Comparison of ENCODE assay signal across 13 cellular contexts in genomic region chr15:35000511-35000910, GRCh38. TPM values are rescaled to one million over a fixed set of nuclear protein-coding genes. Genes with fewer than 3 reads are reported as not detected.
DNase-seq lines count a peak whose midpoint lies in the region; ATAC-seq and TF ChIP-seq lines count a peak whose summit lies in the region.
"Had no signal": no experiment of that assay in that cellular context is flagged by ENCODE, and none has a peak within 500 bp of the region (broad histone marks: within the 10 kb centered on the region; RNA-seq: fewer than 3 reads in every experiment).

No MANE protein-coding gene starts in this region.

- no peaks in the 10 kb centered on the region for H3K9me3 Mint-ChIP-seq in activated CD8-positive, alpha-beta T cell treated with anti-CD3 and anti-CD28 coated beads for 36 hours
- no peaks in the 10 kb centered on the region for H3K9me3 Mint-ChIP-seq in activated naive CD4-positive, alpha-beta T cell treated with anti-CD3 and anti-CD28 coated beads for 36 hours
- H3K9me3 Mint-ChIP-seq: activated T-cell treated with anti-CD3 and anti-CD28 coated beads, Interleukin-2, amount 50 U/mL, for 72 hours; naive thymus-derived CD8-positive, alpha-beta T cell had no signal

- CTCF ChIA-PET in activated CD8-positive, alpha-beta T cell treated with anti-CD3 and anti-CD28 coated beads for 36 hours (lab: Charles Lee) = interaction anchor here (1.4 kb wide), 1 partner anchor 11 kb away, joined by 3 read pairs; no protein-coding TSS in a partner anchor
- CTCF ChIA-PET in activated naive CD4-positive, alpha-beta T cell treated with anti-CD3 and anti-CD28 coated beads for 36 hours (lab: Charles Lee) = interaction anchor here (0.6 to 0.7 kb wide), 2 partner anchors 184 to 445 kb away, joined by 3 read pairs; no protein-coding TSS in a partner anchor

- DNase-seq in GM04503 (ENCODE audit: low read depth) (peak; percentile 44), NCI-H226 (peak; percentile 80), renal cortical epithelial cell (ENCODE audit: low read depth) (peak; percentile 93), cerebellum (ENCODE audit: low spot score) (no peak)
- DNase-seq in activated CD8-positive, alpha-beta T cell treated with anti-CD3 and anti-CD28 coated beads for 36 hours = no peak
- no peak for DNase-seq in activated naive CD4-positive, alpha-beta T cell treated with anti-CD3 and anti-CD28 coated beads for 36 hours
- DNase-seq: activated T-cell treated with anti-CD3 and anti-CD28 coated beads, Interleukin-2, amount 50 U/mL, for 72 hours; colonic mucosa; Kasumi-1; naive thymus-derived CD8-positive, alpha-beta T cell; NCI-H524 treated with DMSO at 0.1 percent for 48 hours; T-helper 9 cell had no signal

- H3K4me3 Mint-ChIP-seq in activated CD8-positive, alpha-beta T cell treated with anti-CD3 and anti-CD28 coated beads for 36 hours = no peak overlapping the region
- H3K4me3 Mint-ChIP-seq in activated naive CD4-positive, alpha-beta T cell treated with anti-CD3 and anti-CD28 coated beads for 36 hours = no peak overlapping the region
- H3K4me3 Mint-ChIP-seq: activated T-cell treated with anti-CD3 and anti-CD28 coated beads, Interleukin-2, amount 50 U/mL, for 72 hours; naive thymus-derived CD8-positive, alpha-beta T cell had no signal

- intact Hi-C loops in activated CD8-positive, alpha-beta T cell treated with anti-CD3 and anti-CD28 coated beads for 36 hours (cut with micrococcal nuclease) = no loop called here
- intact Hi-C loops in activated naive CD4-positive, alpha-beta T cell treated with anti-CD3 and anti-CD28 coated beads for 36 hours (cut with micrococcal nuclease) = no loop called here

- no peaks in the 10 kb centered on the region for H3K36me3 Mint-ChIP-seq in activated CD8-positive, alpha-beta T cell treated with anti-CD3 and anti-CD28 coated beads for 36 hours (ENCODE audit: low read depth)
- H3K36me3 Mint-ChIP-seq in activated naive CD4-positive, alpha-beta T cell treated with anti-CD3 and anti-CD28 coated beads for 36 hours (ENCODE audit: low read depth) = no peaks in the 10 kb centered on the region
- H3K36me3 Mint-ChIP-seq: naive thymus-derived CD8-positive, alpha-beta T cell had no signal

- H3K27ac Mint-ChIP-seq in activated CD8-positive, alpha-beta T cell treated with anti-CD3 and anti-CD28 coated beads for 36 hours = no peak overlapping the region
- no peak overlapping the region for H3K27ac Mint-ChIP-seq in activated naive CD4-positive, alpha-beta T cell treated with anti-CD3 and anti-CD28 coated beads for 36 hours
- H3K27ac Mint-ChIP-seq: activated T-cell treated with anti-CD3 and anti-CD28 coated beads, Interleukin-2, amount 50 U/mL, for 72 hours; naive thymus-derived CD8-positive, alpha-beta T cell had no signal

- TF ChIP-seq CTCF in activated CD8-positive, alpha-beta T cell treated with anti-CD3 and anti-CD28 coated beads for 36 hours (IDR thresholded peaks at IDR 0.05) = no peak

- ATAC-seq in esophagus mucosa = peak; percentile 98
- ATAC-seq in activated CD8-positive, alpha-beta T cell treated with anti-CD3 and anti-CD28 coated beads for 36 hours = no peak
- ATAC-seq: activated T-cell treated with anti-CD3 and anti-CD28 coated beads, Interleukin-2, amount 50 U/mL, for 72 hours; naive thymus-derived CD8-positive, alpha-beta T cell had no signal

- peaks cover 4% of the 10 kb centered on the region for H3K27me3 Mint-ChIP-seq in activated CD8-positive, alpha-beta T cell treated with anti-CD3 and anti-CD28 coated beads for 36 hours
- H3K27me3 Mint-ChIP-seq in activated naive CD4-positive, alpha-beta T cell treated with anti-CD3 and anti-CD28 coated beads for 36 hours (ENCODE audit: low read depth) = peaks cover 4% of the 10 kb centered on the region

- POLR2A ChIA-PET in activated CD8-positive, alpha-beta T cell treated with anti-CD3 and anti-CD28 coated beads for 36 hours (lab: Charles Lee) = no interaction called here

- H3K4me1 Mint-ChIP-seq in activated CD8-positive, alpha-beta T cell treated with anti-CD3 and anti-CD28 coated beads for 36 hours (ENCODE audit: low read depth) = no peaks in the 10 kb centered on the region
- H3K4me1 Mint-ChIP-seq in activated naive CD4-positive, alpha-beta T cell treated with anti-CD3 and anti-CD28 coated beads for 36 hours (ENCODE audit: low read depth) = no peaks in the 10 kb centered on the region
- H3K4me1 Mint-ChIP-seq: naive thymus-derived CD8-positive, alpha-beta T cell had no signal

RNA-seq across cellular contexts. Expression of gene ZNF770, which starts 12.4 kb away (rescaled TPM):
- total RNA-seq in esophagus mucosa = 114 TPM
- 34.7 and 85.1 TPM in 2 replicates for total RNA-seq in renal cortical epithelial cell
- total RNA-seq in cerebellum = 76.9 TPM
- 10 to 100 TPM; 67.0 to 67.2 TPM for total RNA-seq in activated CD8-positive, alpha-beta T cell treated with anti-CD3 and anti-CD28 coated beads for 36 hours
- 10 to 100 TPM; 36.4 to 39.4 TPM for total RNA-seq in activated naive CD4-positive, alpha-beta T cell treated with anti-CD3 and anti-CD28 coated beads for 36 hours

RNA-seq across cellular contexts. Expression of gene AQR, which starts 31.0 kb away (rescaled TPM):
- total RNA-seq in esophagus mucosa = 28.7 TPM
- total RNA-seq in renal cortical epithelial cell = 24.5 and 37.8 TPM in 2 replicates
- total RNA-seq in cerebellum = 39.2 TPM
- 10 to 100 TPM; 35.5 to 36.4 TPM for total RNA-seq in activated CD8-positive, alpha-beta T cell treated with anti-CD3 and anti-CD28 coated beads for 36 hours
- total RNA-seq in activated naive CD4-positive, alpha-beta T cell treated with anti-CD3 and anti-CD28 coated beads for 36 hours = 10 to 100 TPM; 30.8 to 31.3 TPM

Comparison
In these comparisons a context has a peak if more than half of its experiments do, and no peak if none do; other contexts are left out.
1. DNase-seq: peak in GM04503 (single experiment), NCI-H226 (single experiment) and renal cortical epithelial cell (single experiment); none in cerebellum (single experiment), activated CD8-positive, alpha-beta T cell treated with anti-CD3 and anti-CD28 coated beads for 36 hours (single experiment) and activated naive CD4-positive, alpha-beta T cell treated with anti-CD3 and anti-CD28 coated beads for 36 hours (single experiment).